1 cellular context compared by ENCODE assay signal in the genomic region with DNA sequence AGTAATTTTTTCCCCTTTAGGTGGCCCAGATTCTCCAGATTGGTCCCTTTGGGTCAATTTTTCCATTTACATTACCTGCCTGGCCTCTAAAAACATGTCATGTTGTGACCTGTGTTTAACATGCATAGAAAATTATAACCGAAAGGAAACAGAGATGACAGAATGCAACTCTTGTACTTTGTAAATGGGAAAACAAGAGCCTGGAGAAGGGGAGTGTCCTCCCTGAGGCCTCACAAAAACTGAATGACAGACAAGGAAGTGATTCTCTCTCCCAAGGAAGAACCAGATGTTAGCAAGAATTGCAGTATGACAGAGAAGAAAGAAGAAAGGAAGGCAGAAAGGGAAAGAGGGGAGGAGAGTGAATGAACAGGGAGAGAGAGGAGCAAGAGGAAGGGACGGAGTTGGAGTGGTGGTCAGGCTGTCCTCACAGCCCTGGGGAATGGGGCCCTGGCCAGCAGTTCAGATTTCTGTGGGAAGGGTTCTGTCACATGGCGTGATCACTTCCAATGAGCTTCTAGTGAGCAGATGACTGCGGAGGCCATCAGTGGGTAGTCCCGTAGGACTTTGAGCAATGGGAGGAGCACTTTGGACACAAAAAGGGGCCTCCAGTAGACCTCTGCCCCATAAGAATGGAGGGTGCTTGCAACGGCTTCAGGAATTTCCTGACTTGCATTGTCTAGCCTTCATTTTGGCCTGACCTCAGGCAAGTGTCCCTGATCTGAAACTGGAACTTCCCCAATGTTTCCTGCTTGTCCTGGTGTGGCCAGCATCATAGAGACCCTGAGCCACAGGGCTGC.
TF ChIP-seq lines count a peak whose summit lies in the region.

No MANE protein-coding gene starts in this region.

TF ChIP-seq in HepG2, 621 proteins besides CTCF, POLR2A, EP300 and RAD21 (continued from another document):
- TF ChIP-seq, protein P1, sequence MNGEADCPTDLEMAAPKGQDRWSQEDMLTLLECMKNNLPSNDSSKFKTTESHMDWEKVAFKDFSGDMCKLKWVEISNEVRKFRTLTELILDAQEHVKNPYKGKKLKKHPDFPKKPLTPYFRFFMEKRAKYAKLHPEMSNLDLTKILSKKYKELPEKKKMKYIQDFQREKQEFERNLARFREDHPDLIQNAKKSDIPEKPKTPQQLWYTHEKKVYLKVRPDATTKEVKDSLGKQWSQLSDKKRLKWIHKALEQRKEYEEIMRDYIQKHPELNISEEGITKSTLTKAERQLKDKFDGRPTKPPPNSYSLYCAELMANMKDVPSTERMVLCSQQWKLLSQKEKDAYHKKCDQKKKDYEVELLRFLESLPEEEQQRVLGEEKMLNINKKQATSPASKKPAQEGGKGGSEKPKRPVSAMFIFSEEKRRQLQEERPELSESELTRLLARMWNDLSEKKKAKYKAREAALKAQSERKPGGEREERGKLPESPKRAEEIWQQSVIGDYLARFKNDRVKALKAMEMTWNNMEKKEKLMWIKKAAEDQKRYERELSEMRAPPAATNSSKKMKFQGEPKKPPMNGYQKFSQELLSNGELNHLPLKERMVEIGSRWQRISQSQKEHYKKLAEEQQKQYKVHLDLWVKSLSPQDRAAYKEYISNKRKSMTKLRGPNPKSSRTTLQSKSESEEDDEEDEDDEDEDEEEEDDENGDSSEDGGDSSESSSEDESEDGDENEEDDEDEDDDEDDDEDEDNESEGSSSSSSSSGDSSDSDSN (CRISPR knock-in tag; IDR thresholded peaks at IDR 0.05): peak; percentile 69
- TF ChIP-seq, protein P2, sequence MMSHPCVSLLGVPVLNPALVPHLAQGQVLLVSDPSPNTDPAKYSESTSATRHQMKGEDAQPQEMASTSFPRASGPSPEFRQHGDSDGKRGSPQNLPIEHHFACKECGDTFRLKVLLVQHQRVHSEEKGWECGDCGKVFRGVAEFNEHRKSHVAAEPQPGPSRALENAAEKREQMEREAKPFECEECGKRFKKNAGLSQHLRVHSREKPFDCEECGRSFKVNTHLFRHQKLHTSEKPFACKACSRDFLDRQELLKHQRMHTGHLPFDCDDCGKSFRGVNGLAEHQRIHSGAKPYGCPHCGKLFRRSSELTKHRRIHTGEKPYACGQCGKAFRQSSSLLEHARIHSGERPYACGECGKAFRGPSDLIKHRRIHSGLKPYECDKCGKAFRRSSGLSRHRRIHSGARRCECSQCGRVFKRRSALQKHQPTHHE (CRISPR knock-in tag; IDR thresholded peaks at IDR 0.05; ENCODE audit: borderline replicate concordance): peak; percentile 42; the same call in 1 of the 2 replicates
- TF ChIP-seq, protein P3, sequence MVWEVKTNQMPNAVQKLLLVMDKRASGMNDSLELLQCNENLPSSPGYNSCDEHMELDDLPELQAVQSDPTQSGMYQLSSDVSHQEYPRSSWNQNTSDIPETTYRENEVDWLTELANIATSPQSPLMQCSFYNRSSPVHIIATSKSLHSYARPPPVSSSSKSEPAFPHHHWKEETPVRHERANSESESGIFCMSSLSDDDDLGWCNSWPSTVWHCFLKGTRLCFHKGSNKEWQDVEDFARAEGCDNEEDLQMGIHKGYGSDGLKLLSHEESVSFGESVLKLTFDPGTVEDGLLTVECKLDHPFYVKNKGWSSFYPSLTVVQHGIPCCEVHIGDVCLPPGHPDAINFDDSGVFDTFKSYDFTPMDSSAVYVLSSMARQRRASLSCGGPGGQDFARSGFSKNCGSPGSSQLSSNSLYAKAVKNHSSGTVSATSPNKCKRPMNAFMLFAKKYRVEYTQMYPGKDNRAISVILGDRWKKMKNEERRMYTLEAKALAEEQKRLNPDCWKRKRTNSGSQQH (CRISPR knock-in tag; IDR thresholded peaks at IDR 0.05; ENCODE audit: low read depth): 0 out of 2 replicates have a peak, but pooled peaks have one; percentile 36
- no peak for TF ChIP-seq ATM (IDR thresholded peaks at IDR 0.05; ENCODE audit: borderline replicate concordance)
- TF ChIP-seq RARA (CRISPR knock-in tag; IDR thresholded peaks at IDR 0.05): peak; percentile 64
- TF ChIP-seq ZNF562 (CRISPR knock-in tag; IDR thresholded peaks at IDR 0.05; ENCODE audit: borderline replicate concordance): no peak
- TF ChIP-seq KMT2B (CRISPR knock-in tag; IDR thresholded peaks at IDR 0.05): peak; percentile 18; the same call in 1 of the 2 replicates
- TF ChIP-seq YY1 (IDR thresholded peaks at IDR 0.05; ENCODE audit: insufficient read depth, insufficient replicate concordance, low read depth, low read length): peak; percentile 75
- TF ChIP-seq, protein P4, sequence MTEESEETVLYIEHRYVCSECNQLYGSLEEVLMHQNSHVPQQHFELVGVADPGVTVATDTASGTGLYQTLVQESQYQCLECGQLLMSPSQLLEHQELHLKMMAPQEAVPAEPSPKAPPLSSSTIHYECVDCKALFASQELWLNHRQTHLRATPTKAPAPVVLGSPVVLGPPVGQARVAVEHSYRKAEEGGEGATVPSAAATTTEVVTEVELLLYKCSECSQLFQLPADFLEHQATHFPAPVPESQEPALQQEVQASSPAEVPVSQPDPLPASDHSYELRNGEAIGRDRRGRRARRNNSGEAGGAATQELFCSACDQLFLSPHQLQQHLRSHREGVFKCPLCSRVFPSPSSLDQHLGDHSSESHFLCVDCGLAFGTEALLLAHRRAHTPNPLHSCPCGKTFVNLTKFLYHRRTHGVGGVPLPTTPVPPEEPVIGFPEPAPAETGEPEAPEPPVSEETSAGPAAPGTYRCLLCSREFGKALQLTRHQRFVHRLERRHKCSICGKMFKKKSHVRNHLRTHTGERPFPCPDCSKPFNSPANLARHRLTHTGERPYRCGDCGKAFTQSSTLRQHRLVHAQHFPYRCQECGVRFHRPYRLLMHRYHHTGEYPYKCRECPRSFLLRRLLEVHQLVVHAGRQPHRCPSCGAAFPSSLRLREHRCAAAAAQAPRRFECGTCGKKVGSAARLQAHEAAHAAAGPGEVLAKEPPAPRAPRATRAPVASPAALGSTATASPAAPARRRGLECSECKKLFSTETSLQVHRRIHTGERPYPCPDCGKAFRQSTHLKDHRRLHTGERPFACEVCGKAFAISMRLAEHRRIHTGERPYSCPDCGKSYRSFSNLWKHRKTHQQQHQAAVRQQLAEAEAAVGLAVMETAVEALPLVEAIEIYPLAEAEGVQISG (CRISPR knock-in tag; IDR thresholded peaks at IDR 0.05): peak; percentile 54
- peak; percentile 46 for TF ChIP-seq PHF8 (CRISPR knock-in tag; IDR thresholded peaks at IDR 0.05)
- TF ChIP-seq NR2F6 (IDR thresholded peaks at IDR 0.05): peak; percentile 67; the same call in 1 of the 2 replicates
- TF ChIP-seq NR2F6 (CRISPR knock-in tag; IDR thresholded peaks at IDR 0.05): peak; percentile 68; the same call in 1 of the 2 replicates
- TF ChIP-seq ZNF12 (CRISPR knock-in tag; IDR thresholded peaks at IDR 0.05): no peak
- TF ChIP-seq MIER2 (CRISPR knock-in tag; IDR thresholded peaks at IDR 0.05): no peak
- TF ChIP-seq REPIN1 (CRISPR knock-in tag; IDR thresholded peaks at IDR 0.05; ENCODE audit: borderline replicate concordance, low read depth): peak; percentile 79
- peak; percentile 68; the same call in 1 of the 2 replicates for TF ChIP-seq ZNF670 (CRISPR knock-in tag; IDR thresholded peaks at IDR 0.05; ENCODE audit: borderline replicate concordance)
- 0 out of 2 replicates have a peak, but pooled peaks have one; percentile 23 for TF ChIP-seq IRF2 (CRISPR knock-in tag; IDR thresholded peaks at IDR 0.05)
- TF ChIP-seq RNF2 (conservative IDR thresholded peaks at IDR 0.05; ENCODE audit: low read depth): peak; percentile 37; the same call in 1 of the 2 replicates
- TF ChIP-seq PHF21A (CRISPR knock-in tag; IDR thresholded peaks at IDR 0.05): peak; percentile 94
- TF ChIP-seq HDAC1 (CRISPR knock-in tag; IDR thresholded peaks at IDR 0.05): peak; percentile 61
- TF ChIP-seq HOXA3 (CRISPR knock-in tag; IDR thresholded peaks at IDR 0.05): peak; percentile 64; the same call in 1 of the 2 replicates
- TF ChIP-seq, protein P5, sequence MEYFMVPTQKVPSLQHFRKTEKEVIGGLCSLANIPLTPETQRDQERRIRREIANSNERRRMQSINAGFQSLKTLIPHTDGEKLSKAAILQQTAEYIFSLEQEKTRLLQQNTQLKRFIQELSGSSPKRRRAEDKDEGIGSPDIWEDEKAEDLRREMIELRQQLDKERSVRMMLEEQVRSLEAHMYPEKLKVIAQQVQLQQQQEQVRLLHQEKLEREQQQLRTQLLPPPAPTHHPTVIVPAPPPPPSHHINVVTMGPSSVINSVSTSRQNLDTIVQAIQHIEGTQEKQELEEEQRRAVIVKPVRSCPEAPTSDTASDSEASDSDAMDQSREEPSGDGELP (IDR thresholded peaks at IDR 0.05; ENCODE audit: borderline replicate concordance, low read depth): peak; percentile 39; the same call in 1 of the 2 replicates
